ENCODE assay signal across 36 cellular contexts in genomic region chr17:11704041-11704440, GRCh38.
"Had no signal": no experiment of that assay in that cellular context is flagged by ENCODE, and none has a peak within 500 bp of the region (broad histone marks: within the 10 kb centered on the region; RNA-seq: fewer than 3 reads in every experiment).

No MANE protein-coding gene starts in this region.

- DNase-seq: activated effector memory CD4-positive, alpha-beta T cell treated with anti-CD3 and anti-CD28 coated beads, Interleukin-2, amount 50 U/mL, for 16 hours; activated effector memory CD4-positive, alpha-beta T cell treated with Interleukin-2 at 50 U/mL for 16 hours; activated gamma-delta T cell; activated gamma-delta T cell treated with Interleukin-2 at 50 U/mL for 16 hours; activated naive CD4-positive, alpha-beta T cell; activated naive CD4-positive, alpha-beta T cell treated with anti-CD3 and anti-CD28 coated beads for 36 hours; activated naive CD4-positive, alpha-beta T cell treated with anti-CD3 and anti-CD28 coated beads, Interleukin-2, amount 10 ng/mL, durations not matched to agents 7 days and 5 days; activated naive CD4-positive, alpha-beta T cell treated with anti-CD3 and anti-CD28 coated beads, Interleukin-2, amount 50 U/mL, for 16 hours; activated naive CD4-positive, alpha-beta T cell treated with Interleukin-2 at 50 U/mL for 16 hours; activated naive CD8-positive, alpha-beta T cell treated with anti-CD3 and anti-CD28 coated beads for 36 hours; activated naive CD8-positive, alpha-beta T cell treated with anti-CD3 and anti-CD28 coated beads, Interleukin-2, amount 10 ng/mL, durations not matched to agents 7 days and 5 days; activated T-cell treated with anti-CD3 and anti-CD28 coated beads, Interleukin-2, amount 50 U/mL, for 1 hour; activated T-cell treated with anti-CD3 and anti-CD28 coated beads, Interleukin-2, amount 50 U/mL, for 24 hours; activated T-cell treated with anti-CD3 and anti-CD28 coated beads, Interleukin-2, amount 50 U/mL, for 4 hours; activated T-cell treated with anti-CD3 and anti-CD28 coated beads, Interleukin-2, amount 50 U/mL, for 48 hours; activated T-cell treated with anti-CD3 and anti-CD28 coated beads, Interleukin-2, amount 50 U/mL, for 72 hours; adrenal gland; amniotic stem cell; amygdala; anterior cingulate cortex; aorta; body of pancreas; brain microvascular endothelial cell; caudate nucleus; central memory CD4-positive, alpha-beta T cell; cerebellar nuclear complex had no signal

- H3K4me3 Mint-ChIP-seq: activated naive CD4-positive, alpha-beta T cell treated with anti-CD3 and anti-CD28 coated beads for 36 hours; activated naive CD4-positive, alpha-beta T cell treated with anti-CD3 and anti-CD28 coated beads, Interleukin-2, amount 10 ng/mL, durations not matched to agents 7 days and 5 days; activated naive CD4-positive, alpha-beta T cell treated with anti-CD3 and anti-CD28 coated beads, Interleukin-2, amount 50 U/mL, for 24 hours; activated naive CD8-positive, alpha-beta T cell; activated naive CD8-positive, alpha-beta T cell treated with anti-CD3 and anti-CD28 coated beads for 36 hours; activated naive CD8-positive, alpha-beta T cell treated with anti-CD3 and anti-CD28 coated beads, Interleukin-2, amount 10 ng/mL, durations not matched to agents 7 days and 5 days; activated T-cell treated with anti-CD3 and anti-CD28 coated beads, Interleukin-2, amount 50 U/mL, for 24 hours; activated T-cell treated with anti-CD3 and anti-CD28 coated beads, Interleukin-2, amount 50 U/mL, for 4 hours; activated T-cell treated with anti-CD3 and anti-CD28 coated beads, Interleukin-2, amount 50 U/mL, for 72 hours; activated T-helper 1 cell treated with anti-CD3 and anti-CD28 coated beads, Interleukin-12 subunit alpha, Interleukin-12 subunit beta, Interleukin-2, Interleukin-4 antibody, amounts not matched to agents 30 ng/mL and 10 ng/mL and 1 ng/mL, durations not matched to agents 14 hours and 24 hours and 36 hours; activated T-helper 17 cell treated with anti-CD3 and anti-CD28 coated beads, Interleukin-2, amount 50 U/mL, for 72 hours; brain; central memory CD8-positive, alpha-beta T cell had no signal

- H3K9me3 ChIP-seq: adrenal gland, ascending aorta, body of pancreas had no signal

- H3K36me3 ChIP-seq: adrenal gland, ascending aorta, brain microvascular endothelial cell, cardiac muscle cell had no signal

- H3K27ac ChIP-seq: adrenal gland, ascending aorta, brain microvascular endothelial cell, cardiac muscle cell had no signal

- H3K27ac Mint-ChIP-seq: activated naive CD4-positive, alpha-beta T cell treated with anti-CD3 and anti-CD28 coated beads for 36 hours; activated naive CD4-positive, alpha-beta T cell treated with anti-CD3 and anti-CD28 coated beads, Interleukin-2, amount 10 ng/mL, durations not matched to agents 7 days and 5 days; activated naive CD4-positive, alpha-beta T cell treated with anti-CD3 and anti-CD28 coated beads, Interleukin-2, amount 50 U/mL, for 24 hours; activated naive CD4-positive, alpha-beta T cell treated with anti-CD3 and anti-CD28 coated beads, Interleukin-2, amount 50 U/mL, for 72 hours; activated naive CD8-positive, alpha-beta T cell; activated naive CD8-positive, alpha-beta T cell treated with anti-CD3 and anti-CD28 coated beads for 36 hours; activated naive CD8-positive, alpha-beta T cell treated with anti-CD3 and anti-CD28 coated beads, Interleukin-2, amount 10 ng/mL, durations not matched to agents 7 days and 5 days; activated T-cell treated with anti-CD3 and anti-CD28 coated beads, Interleukin-2, amount 50 U/mL, for 24 hours; activated T-cell treated with anti-CD3 and anti-CD28 coated beads, Interleukin-2, amount 50 U/mL, for 72 hours; activated T-helper 1 cell treated with anti-CD3 and anti-CD28 coated beads, Interleukin-12 subunit alpha, Interleukin-12 subunit beta, Interleukin-2, Interleukin-4 antibody, amounts not matched to agents 30 ng/mL and 10 ng/mL and 1 ng/mL, durations not matched to agents 14 hours and 24 hours and 36 hours; activated T-helper 17 cell treated with anti-CD3 and anti-CD28 coated beads, Interleukin-2, amount 50 U/mL, for 72 hours; activated T-helper 2 cell treated with anti-CD3 and anti-CD28 coated beads, Interferon-gamma antibody, Interleukin-2, Interleukin-4, amounts not matched to agents 10 μg/mL and 5 μg/mL and 100 μg/mL, durations not matched to agents 14 hours and 24 hours and 36 hours; brain had no signal

- ATAC-seq: activated naive CD4-positive, alpha-beta T cell treated with anti-CD3 and anti-CD28 coated beads, Interleukin-2, amount 50 U/mL, for 72 hours; activated T-cell treated with anti-CD3 and anti-CD28 coated beads, Interleukin-2, amount 50 U/mL, for 4 hours; activated T-cell treated with anti-CD3 and anti-CD28 coated beads, Interleukin-2, amount 50 U/mL, for 72 hours; activated T-helper 17 cell treated with anti-CD3 and anti-CD28 coated beads, Interleukin-2, amount 50 U/mL, for 72 hours; body of pancreas had no signal

- H3K4me1 ChIP-seq: adrenal gland, ascending aorta, body of pancreas had no signal

- H3K4me1 Mint-ChIP-seq: activated naive CD4-positive, alpha-beta T cell treated with anti-CD3 and anti-CD28 coated beads, Interleukin-2, amount 10 ng/mL, durations not matched to agents 7 days and 5 days; activated naive CD4-positive, alpha-beta T cell treated with anti-CD3 and anti-CD28 coated beads, Interleukin-2, amount 50 U/mL, for 24 hours; activated naive CD8-positive, alpha-beta T cell treated with anti-CD3 and anti-CD28 coated beads for 36 hours; activated naive CD8-positive, alpha-beta T cell treated with anti-CD3 and anti-CD28 coated beads, Interleukin-2, amount 10 ng/mL, durations not matched to agents 7 days and 5 days; activated T-helper 17 cell treated with anti-CD3 and anti-CD28 coated beads, Interleukin-2, amount 50 U/mL, for 72 hours; central memory CD8-positive, alpha-beta T cell had no signal

- H3K27me3 ChIP-seq: adrenal gland, ascending aorta, body of pancreas, brain microvascular endothelial cell, cardiac muscle cell had no signal

- H3K4me3 ChIP-seq: adrenal gland, ascending aorta, body of pancreas, cardiac muscle cell had no signal

- H3K9me3 Mint-ChIP-seq: activated naive CD4-positive, alpha-beta T cell treated with anti-CD3 and anti-CD28 coated beads for 36 hours; activated naive CD4-positive, alpha-beta T cell treated with anti-CD3 and anti-CD28 coated beads, Interleukin-2, amount 50 U/mL, for 24 hours; activated naive CD8-positive, alpha-beta T cell treated with anti-CD3 and anti-CD28 coated beads for 36 hours; activated T-cell treated with anti-CD3 and anti-CD28 coated beads, Interleukin-2, amount 50 U/mL, for 24 hours had no signal

- H3K27me3 Mint-ChIP-seq: activated naive CD4-positive, alpha-beta T cell treated with anti-CD3 and anti-CD28 coated beads, Interleukin-2, amount 10 ng/mL, durations not matched to agents 7 days and 5 days; activated naive CD8-positive, alpha-beta T cell treated with anti-CD3 and anti-CD28 coated beads for 36 hours; activated T-cell treated with anti-CD3 and anti-CD28 coated beads, Interleukin-2, amount 50 U/mL, for 24 hours; central memory CD8-positive, alpha-beta T cell had no signal

- H3K36me3 Mint-ChIP-seq: activated naive CD4-positive, alpha-beta T cell treated with anti-CD3 and anti-CD28 coated beads, Interleukin-2, amount 10 ng/mL, durations not matched to agents 7 days and 5 days; activated naive CD4-positive, alpha-beta T cell treated with anti-CD3 and anti-CD28 coated beads, Interleukin-2, amount 50 U/mL, for 24 hours; activated naive CD4-positive, alpha-beta T cell treated with anti-CD3 and anti-CD28 coated beads, Interleukin-2, amount 50 U/mL, for 72 hours; activated naive CD8-positive, alpha-beta T cell; activated naive CD8-positive, alpha-beta T cell treated with anti-CD3 and anti-CD28 coated beads for 36 hours; activated naive CD8-positive, alpha-beta T cell treated with anti-CD3 and anti-CD28 coated beads, Interleukin-2, amount 10 ng/mL, durations not matched to agents 7 days and 5 days; brain had no signal
